8 cellular contexts compared by ENCODE assay signal in genomic region chr20:38645980-38646858, GRCh38. TPM values are rescaled to one million over a fixed set of nuclear protein-coding genes. Genes with fewer than 3 reads are reported as not detected.
DNase-seq lines count a peak whose midpoint lies in the region; ATAC-seq and TF ChIP-seq lines count a peak whose summit lies in the region.

No MANE protein-coding gene starts in this region.

- H3K27me3 Mint-ChIP-seq in endothelial cell (ENCODE audit: unreplicated experiment): peaks cover 15% of the 10 kb centered on the region

- DNase-seq in HT1080 (ENCODE audit: low read depth): peak; percentile 49
- peak; percentile 82 for DNase-seq in NOMO-1 treated with DMSO at 0.1 percent for 48 hours (lab: John Stamatoyannopoulos, UW; ENCODE audit: unreplicated experiment)
- DNase-seq in activated CD8-positive, alpha-beta memory T cell treated with anti-CD3 and anti-CD28 coated beads for 4 hours (ENCODE audit: low read depth in 2 of 2): peak; percentile 73 to 74
- DNase-seq in endothelial cell (ENCODE audit: low spot score): peak; percentile 92
- DNase-seq in middle frontal gyrus (ENCODE audit: extremely low spot score, low spot score): peak; percentile 57
- DNase-seq in stimulated activated CD8-positive, alpha-beta memory T cell treated with anti-CD3 and anti-CD28 coated beads, Interleukin-4, amount 100 ng/mL, for 24 hours (ENCODE audit: low read depth): peak; percentile 82

- no peaks in the 10 kb centered on the region for H3K36me3 ChIP-seq in BLaER1 treated with 17β-estradiol and CSF1 and Interleukin-3, amounts not matched to agents 10 nM and 100 nM

- H3K27ac Mint-ChIP-seq in endothelial cell (ENCODE audit: unreplicated experiment): no peak overlapping the region

- H3K4me2 ChIP-seq in BLaER1 treated with 17β-estradiol and CSF1 and Interleukin-3, amounts not matched to agents 10 nM and 100 nM: peak overlapping the region; percentile 68 to 96 (median 80)

- no peaks in the 10 kb centered on the region for H3K36me3 Mint-ChIP-seq in endothelial cell (ENCODE audit: low read depth, unreplicated experiment)

- peak; percentile 97 for TF ChIP-seq CTCF in endothelial cell (IDR thresholded peaks at IDR 0.05; ENCODE audit: unreplicated experiment)

- H3K4me3 ChIP-seq in BLaER1 treated with 17β-estradiol and CSF1 and Interleukin-3, amounts not matched to agents 10 nM and 100 nM: peak overlapping the region; percentile 24 to 59 (median 42); a peak in 15 of 20 replicates

- peak overlapping the region; percentile 67 for H3K4me3 Mint-ChIP-seq in endothelial cell (ENCODE audit: unreplicated experiment)

- H3K9me3 Mint-ChIP-seq in endothelial cell (ENCODE audit: unreplicated experiment): no peaks in the 10 kb centered on the region

- H3K27ac ChIP-seq in BLaER1 treated with 17β-estradiol and CSF1 and Interleukin-3, amounts not matched to agents 10 nM and 100 nM: no peak overlapping the region

- H3K4me1 Mint-ChIP-seq in endothelial cell (ENCODE audit: unreplicated experiment): peaks cover 7% of the 10 kb centered on the region

- H3K9ac ChIP-seq in BLaER1 treated with 17β-estradiol and CSF1 and Interleukin-3, amounts not matched to agents 10 nM and 100 nM: peak overlapping the region in 8 of 11 experiments; percentile 7 to 63 (median 32); a peak in 8 of 22 replicates

- ATAC-seq in GM19438 (IDR thresholded peaks at IDR 0.05; ENCODE audit: low read depth, unreplicated experiment): peak; percentile 72

- peaks cover 0 to 15% (median 0%) of the 10 kb centered on the region in 11 experiments; a peak in 2 of 22 replicates for H4K20me1 ChIP-seq in BLaER1 treated with 17β-estradiol and CSF1 and Interleukin-3, amounts not matched to agents 10 nM and 100 nM

- peaks cover 0 to 12% (median 7%) of the 10 kb centered on the region in 11 experiments; a peak in 9 of 22 replicates for H3K27me3 ChIP-seq in BLaER1 treated with 17β-estradiol and CSF1 and Interleukin-3, amounts not matched to agents 10 nM and 100 nM

- H3K4me1 ChIP-seq in BLaER1 treated with 17β-estradiol and CSF1 and Interleukin-3, amounts not matched to agents 10 nM and 100 nM: peaks cover 0 to 17% (median 9%) of the 10 kb centered on the region in 10 experiments; a peak in 13 of 20 replicates

- no peaks in the 10 kb centered on the region for H3K9me3 ChIP-seq in BLaER1 treated with 17β-estradiol and CSF1 and Interleukin-3, amounts not matched to agents 10 nM and 100 nM (replicated peaks in 1 of 11)

RNA-seq across cellular contexts. Expression of gene ARHGAP40, which starts 44.6 kb away (rescaled TPM):
- total RNA-seq in HT1080 (2014; rRNA removed; shearing (Covaris generic)): 0.03 TPM in 1 of 2 replicates, not detected in the other
- not detected in 2 replicates for polyA plus RNA-seq in HT1080 (2015; cell fraction: cytosol; rRNA removed)
- 0.06 and 0.11 TPM in 2 replicates for polyA plus RNA-seq in HT1080 (2015; cell fraction: nucleus; rRNA removed)
- 0.64 TPM for total RNA-seq in endothelial cell (ENCODE audit: unreplicated experiment)
